1 cellular context compared by ENCODE assay signal in genomic region chr14:74618078-74618952, GRCh38.
A peak's percentile ranks its signal among the peaks of the same experiment; 100 is the strongest.
TF ChIP-seq lines count a peak whose summit lies in the region.

No MANE protein-coding gene starts in this region.

TF ChIP-seq in K562, 482 proteins besides CTCF, POLR2A, EP300 and RAD21 (continued from another document):
- no peak for TF ChIP-seq NFE2 (IDR thresholded peaks at IDR 0.05; ENCODE audit: low read depth)
- peak; percentile 24; the same call in 1 of the 2 replicates for TF ChIP-seq SPI1 (IDR thresholded peaks at IDR 0.05; ENCODE audit: borderline replicate concordance, low read depth, low read length)
- TF ChIP-seq TEAD4 (IDR thresholded peaks at IDR 0.05; ENCODE audit: low read length) = no peak
- TF ChIP-seq TEAD4 (CRISPR knock-in tag; IDR thresholded peaks at IDR 0.05; ENCODE audit: borderline replicate concordance) = no peak
- TF ChIP-seq NFIC (IDR thresholded peaks at IDR 0.05) = peak; percentile 53; the same call in 1 of the 2 replicates
- TF ChIP-seq ATF2 (CRISPR knock-in tag; IDR thresholded peaks at IDR 0.05) = no peak
- peak in 1 of 2 experiments; percentile 72; a peak in 1 of 4 replicates for TF ChIP-seq ETV6 (IDR thresholded peaks at IDR 0.05; ENCODE audit: borderline replicate concordance in 1 of 2, low read depth in 2 of 2, low read length in 1 of 2)
- no peak for TF ChIP-seq ETV6 (CRISPR knock-in tag; IDR thresholded peaks at IDR 0.05; ENCODE audit: borderline replicate concordance)
